In the genomic region with DNA sequence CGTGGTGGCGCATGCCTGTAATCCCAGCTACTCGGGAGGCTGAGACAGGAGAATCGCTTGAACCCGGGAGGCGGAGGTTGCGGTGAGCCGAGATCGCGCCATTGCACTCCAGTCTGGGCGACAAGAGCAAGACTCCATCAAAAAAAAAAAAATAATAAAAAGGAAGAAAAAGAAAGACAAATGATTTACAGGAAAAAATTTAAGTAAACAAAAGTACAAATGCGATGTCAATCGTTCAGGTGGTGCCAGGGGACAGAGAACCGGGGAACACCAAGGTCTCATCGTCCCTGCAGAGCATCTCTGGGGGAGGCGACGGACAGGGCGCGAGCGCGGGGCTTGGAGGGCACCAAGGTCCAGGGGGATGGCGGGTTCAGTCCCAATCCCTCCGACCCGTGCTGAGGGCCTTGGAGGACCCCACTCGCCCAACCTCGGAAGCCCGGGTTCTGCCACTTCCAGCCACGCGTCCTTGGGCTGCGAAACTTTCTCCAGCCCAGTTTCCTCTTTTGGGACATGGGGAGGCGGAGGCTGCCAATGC, we compare ENCODE assay signal across 1 cellular context.
TF ChIP-seq lines count a peak whose summit lies in the region.

No MANE protein-coding gene starts in this region.

TF ChIP-seq in K562, 482 proteins besides CTCF, POLR2A, EP300 and RAD21 (continued from another document and continues in another):
- TF ChIP-seq ZC3H8 (IDR thresholded peaks at IDR 0.05) = no peak
- no peak for TF ChIP-seq DIDO1 (tag; IDR thresholded peaks at IDR 0.05; ENCODE audit: low read depth)
- TF ChIP-seq CAMTA2 (CRISPR knock-in tag; conservative IDR thresholded peaks at IDR 0.05) = no peak
- peak; percentile 13; the same call in 1 of the 2 replicates for TF ChIP-seq NFRKB (IDR thresholded peaks at IDR 0.05; ENCODE audit: low read depth)
- TF ChIP-seq, protein P1, sequence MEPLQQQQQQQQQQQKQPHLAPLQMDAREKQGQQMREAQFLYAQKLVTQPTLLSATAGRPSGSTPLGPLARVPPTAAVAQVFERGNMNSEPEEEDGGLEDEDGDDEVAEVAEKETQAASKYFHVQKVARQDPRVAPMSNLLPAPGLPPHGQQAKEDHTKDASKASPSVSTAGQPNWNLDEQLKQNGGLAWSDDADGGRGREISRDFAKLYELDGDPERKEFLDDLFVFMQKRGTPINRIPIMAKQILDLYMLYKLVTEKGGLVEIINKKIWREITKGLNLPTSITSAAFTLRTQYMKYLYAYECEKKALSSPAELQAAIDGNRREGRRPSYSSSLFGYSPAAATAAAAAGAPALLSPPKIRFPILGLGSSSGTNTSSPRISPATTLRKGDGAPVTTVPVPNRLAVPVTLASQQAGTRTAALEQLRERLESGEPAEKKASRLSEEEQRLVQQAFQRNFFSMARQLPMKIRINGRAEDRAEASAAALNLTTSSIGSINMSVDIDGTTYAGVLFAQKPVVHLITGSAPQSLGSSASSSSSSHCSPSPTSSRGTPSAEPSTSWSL (CRISPR knock-in tag; IDR thresholded peaks at IDR 0.05; ENCODE audit: borderline replicate concordance) = no peak
- TF ChIP-seq TCF3 (CRISPR knock-in tag; IDR thresholded peaks at IDR 0.05) = no peak
- TF ChIP-seq ILK (tag; IDR thresholded peaks at IDR 0.05; ENCODE audit: borderline replicate concordance, low read depth) = no peak
- TF ChIP-seq, protein P2, sequence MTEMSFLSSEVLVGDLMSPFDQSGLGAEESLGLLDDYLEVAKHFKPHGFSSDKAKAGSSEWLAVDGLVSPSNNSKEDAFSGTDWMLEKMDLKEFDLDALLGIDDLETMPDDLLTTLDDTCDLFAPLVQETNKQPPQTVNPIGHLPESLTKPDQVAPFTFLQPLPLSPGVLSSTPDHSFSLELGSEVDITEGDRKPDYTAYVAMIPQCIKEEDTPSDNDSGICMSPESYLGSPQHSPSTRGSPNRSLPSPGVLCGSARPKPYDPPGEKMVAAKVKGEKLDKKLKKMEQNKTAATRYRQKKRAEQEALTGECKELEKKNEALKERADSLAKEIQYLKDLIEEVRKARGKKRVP (CRISPR knock-in tag; IDR thresholded peaks at IDR 0.05) = no peak
- no peak for TF ChIP-seq SETDB1 (IDR thresholded peaks at IDR 0.05; ENCODE audit: low read length)
- TF ChIP-seq IRF2 (CRISPR knock-in tag; IDR thresholded peaks at IDR 0.05) = no peak
- TF ChIP-seq EWSR1 (IDR thresholded peaks at IDR 0.05; ENCODE audit: borderline replicate concordance, low read depth, partially characterized antibody) = no peak
- TF ChIP-seq PHB2 (IDR thresholded peaks at IDR 0.05; ENCODE audit: low read depth) = no peak
- TF ChIP-seq, protein P3, sequence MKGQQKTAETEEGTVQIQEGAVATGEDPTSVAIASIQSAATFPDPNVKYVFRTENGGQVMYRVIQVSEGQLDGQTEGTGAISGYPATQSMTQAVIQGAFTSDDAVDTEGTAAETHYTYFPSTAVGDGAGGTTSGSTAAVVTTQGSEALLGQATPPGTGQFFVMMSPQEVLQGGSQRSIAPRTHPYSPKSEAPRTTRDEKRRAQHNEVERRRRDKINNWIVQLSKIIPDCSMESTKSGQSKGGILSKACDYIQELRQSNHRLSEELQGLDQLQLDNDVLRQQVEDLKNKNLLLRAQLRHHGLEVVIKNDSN (CRISPR knock-in tag; IDR thresholded peaks at IDR 0.05) = no peak
- TF ChIP-seq, protein P4, sequence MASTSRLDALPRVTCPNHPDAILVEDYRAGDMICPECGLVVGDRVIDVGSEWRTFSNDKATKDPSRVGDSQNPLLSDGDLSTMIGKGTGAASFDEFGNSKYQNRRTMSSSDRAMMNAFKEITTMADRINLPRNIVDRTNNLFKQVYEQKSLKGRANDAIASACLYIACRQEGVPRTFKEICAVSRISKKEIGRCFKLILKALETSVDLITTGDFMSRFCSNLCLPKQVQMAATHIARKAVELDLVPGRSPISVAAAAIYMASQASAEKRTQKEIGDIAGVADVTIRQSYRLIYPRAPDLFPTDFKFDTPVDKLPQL (IDR thresholded peaks at IDR 0.05; ENCODE audit: extremely low read depth, insufficient read length) = no peak
- TF ChIP-seq EZH2 (IDR thresholded peaks at IDR 0.05; ENCODE audit: borderline replicate concordance, low read depth, low read length) = no peak
- TF ChIP-seq, protein P5, sequence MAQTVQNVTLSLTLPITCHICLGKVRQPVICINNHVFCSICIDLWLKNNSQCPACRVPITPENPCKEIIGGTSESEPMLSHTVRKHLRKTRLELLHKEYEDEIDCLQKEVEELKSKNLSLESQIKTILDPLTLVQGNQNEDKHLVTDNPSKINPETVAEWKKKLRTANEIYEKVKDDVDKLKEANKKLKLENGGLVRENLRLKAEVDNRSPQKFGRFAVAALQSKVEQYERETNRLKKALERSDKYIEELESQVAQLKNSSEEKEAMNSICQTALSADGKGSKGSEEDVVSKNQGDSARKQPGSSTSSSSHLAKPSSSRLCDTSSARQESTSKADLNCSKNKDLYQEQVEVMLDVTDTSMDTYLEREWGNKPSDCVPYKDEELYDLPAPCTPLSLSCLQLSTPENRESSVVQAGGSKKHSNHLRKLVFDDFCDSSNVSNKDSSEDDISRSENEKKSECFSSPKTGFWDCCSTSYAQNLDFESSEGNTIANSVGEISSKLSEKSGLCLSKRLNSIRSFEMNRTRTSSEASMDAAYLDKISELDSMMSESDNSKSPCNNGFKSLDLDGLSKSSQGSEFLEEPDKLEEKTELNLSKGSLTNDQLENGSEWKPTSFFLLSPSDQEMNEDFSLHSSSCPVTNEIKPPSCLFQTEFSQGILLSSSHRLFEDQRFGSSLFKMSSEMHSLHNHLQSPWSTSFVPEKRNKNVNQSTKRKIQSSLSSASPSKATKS (CRISPR knock-in tag; IDR thresholded peaks at IDR 0.05) = no peak
- TF ChIP-seq PML (IDR thresholded peaks at IDR 0.05; ENCODE audit: low read length) = no peak
- TF ChIP-seq ZNF592 (IDR thresholded peaks at IDR 0.05) = no peak
- no peak for TF ChIP-seq CC2D1A (IDR thresholded peaks at IDR 0.05)
- no peak for TF ChIP-seq MXI1 (IDR thresholded peaks at IDR 0.05; ENCODE audit: low read depth, low read length)
- TF ChIP-seq POLR2AphosphoS2 (IDR thresholded peaks at IDR 0.05; ENCODE audit: low read length) = no peak
- TF ChIP-seq ZBTB9 (CRISPR knock-in tag; IDR thresholded peaks at IDR 0.05) = no peak
- TF ChIP-seq EGR1 (conservative IDR thresholded peaks at IDR 0.05) = no peak
- no peak for TF ChIP-seq RCOR1 (IDR thresholded peaks at IDR 0.05; ENCODE audit: borderline replicate concordance in 1 of 2, low read depth in 2 of 2, low read length in 2 of 2)
- TF ChIP-seq HLTF (IDR thresholded peaks at IDR 0.05) = peak; percentile 47; the same call in 1 of the 2 replicates
- peak; percentile 43; the same call in 1 of the 2 replicates for TF ChIP-seq TRIM25 (IDR thresholded peaks at IDR 0.05; ENCODE audit: borderline replicate concordance)
- TF ChIP-seq NBN (IDR thresholded peaks at IDR 0.05; ENCODE audit: low read depth) = 0 out of 2 replicates have a peak, but pooled peaks have one; percentile 15
- no peak for TF ChIP-seq ZBTB1 (CRISPR knock-in tag; IDR thresholded peaks at IDR 0.05; ENCODE audit: borderline replicate concordance, low read depth)
- TF ChIP-seq CEBPZ (IDR thresholded peaks at IDR 0.05; ENCODE audit: borderline replicate concordance, low read depth, low read length) = no peak
